ENCODE assay signal across 8 cellular contexts in genomic region chr1:205395616-205396015, GRCh38.
"Had no signal": no experiment of that assay in that cellular context is flagged by ENCODE, and none has a peak within 500 bp of the region (broad histone marks: within the 10 kb centered on the region; RNA-seq: fewer than 3 reads in every experiment).

No MANE protein-coding gene starts in this region.

- DNase-seq: GDM1, GF-D8 had no signal

- FAIRE-seq: G401.6, GM12878, GM12891, GM12892, GM18507, GM19239 had no signal
